In genomic region chr10:126185666-126186447, GRCh38 we compare ENCODE assay signal across 21 cellular contexts.
A peak's percentile ranks its signal among the peaks of the same experiment; 100 is the strongest.
DNase-seq lines count a peak whose midpoint lies in the region; ATAC-seq, FAIRE-seq and TF ChIP-seq lines count a peak whose summit lies in the region.
"Had no signal": no experiment of that assay in that cellular context is flagged by ENCODE, and none has a peak within 500 bp of the region (broad histone marks: within the 10 kb centered on the region; RNA-seq: fewer than 3 reads in every experiment).

No MANE protein-coding gene starts in this region.

- H3K4me1 ChIP-seq in astrocyte (ENCODE audit: insufficient read depth, low read length) (peaks cover 8% of the 10 kb centered on the region), neural progenitor cell (peaks cover 7% of the 10 kb centered on the region)

- H3K4me3 Mint-ChIP-seq in astrocyte (ENCODE audit: unreplicated experiment) (no peak overlapping the region), neural progenitor cell (no peak overlapping the region)
- H3K4me3 Mint-ChIP-seq in stimulated activated naive B cell treated with anti-CD40 and anti-IgM and Interleukin-4, amounts not matched to agents 10 μg/mL and 1 μg/mL and 100 μg/mL, for 72 hours = no peak overlapping the region
- H3K4me3 Mint-ChIP-seq: CD8-positive, alpha-beta T cell had no signal

- ATAC-seq in GM19467 (IDR thresholded peaks at IDR 0.05; ENCODE audit: unreplicated experiment) = no peak
- ATAC-seq in stimulated activated naive B cell treated with anti-CD40 and anti-IgM and Interleukin-4, amounts not matched to agents 10 μg/mL and 1 μg/mL and 100 μg/mL, for 72 hours (replicated peaks) = no peak
- ATAC-seq: CD8-positive, alpha-beta T cell; GM12878 had no signal

- H3K9ac ChIP-seq in astrocyte (ENCODE audit: low read length) = no peak overlapping the region
- H3K9ac ChIP-seq in neural progenitor cell = no peak overlapping the region
- H3K9ac ChIP-seq: KMS-11 had no signal

- peaks cover 61% of the 10 kb centered on the region for H3K79me2 ChIP-seq in astrocyte (ENCODE audit: insufficient read depth, low read length)
- H3K79me2 ChIP-seq in neural progenitor cell (ENCODE audit: low read depth) = no peaks in the 10 kb centered on the region

- H4K20me1 ChIP-seq in astrocyte (ENCODE audit: insufficient read depth, low read length) = peaks cover 6% of the 10 kb centered on the region
- H4K20me1 ChIP-seq in neural progenitor cell (ENCODE audit: low read depth) = no peaks in the 10 kb centered on the region

- FAIRE-seq in astrocyte (lab: Jason Lieb, UNC) = peak; percentile 37
- FAIRE-seq: GM12878, HTR-8/SVneo had no signal

- no peak overlapping the region for H3K4me2 ChIP-seq in astrocyte (ENCODE audit: low read length)
- no peak overlapping the region for H3K4me2 ChIP-seq in neural progenitor cell
- H3K4me2 ChIP-seq: KMS-11 had no signal

- TF ChIP-seq CTCF in astrocyte (IDR thresholded peaks at IDR 0.05; ENCODE audit: insufficient read depth, low read depth, low read length) (no peak), fibroblast of the aortic adventitia (IDR thresholded peaks at IDR 0.05; ENCODE audit: insufficient read depth, low read length) (no peak), neural progenitor cell (IDR thresholded peaks at IDR 0.05) (no peak), lower leg skin (IDR thresholded peaks at IDR 0.05) (no peak)

- TF ChIP-seq POLR2A in lower leg skin (IDR thresholded peaks at IDR 0.05) = no peak

- 80 to 83% methylated on average over 10 of the region's 10 CpGs for WGBS in lower leg skin, 2 donors

- DNase-seq in astrocyte (ENCODE audit: low read depth) = no peak
- peak; percentile 48 for DNase-seq in fibroblast of the aortic adventitia (ENCODE audit: low read depth)
- DNase-seq in neural progenitor cell (ENCODE audit: low spot score) = no peak
- DNase-seq in lower leg skin (ENCODE audit: low spot score in 2 of 2) = no peak
- DNase-seq in activated gamma-delta T cell (lab: John Stamatoyannopoulos, UW) = no peak
- no peak for DNase-seq in stimulated activated naive B cell treated with anti-CD40 and anti-IgM and Interleukin-4, amounts not matched to agents 10 μg/mL and 1 μg/mL and 100 μg/mL, for 72 hours
- DNase-seq: AML-193; C1 segment of cervical spinal cord; CD8-positive, alpha-beta T cell; DND-41; GOT3; NCI-H1092 treated with DMSO at 0.1 percent for 48 hours; NCI-H1436 treated with DMSO at 0.1 percent for 48 hours; NCI-H1930; NCI-H748 treated with DMSO at 0.1 percent for 48 hours; SHP77 treated with DMSO at 0.1 percent for 48 hours had no signal

- H3K27ac Mint-ChIP-seq in astrocyte (ENCODE audit: unreplicated experiment) (no peak overlapping the region), neural progenitor cell (peak overlapping the region; percentile 16)
- no peak overlapping the region for H3K27ac Mint-ChIP-seq in stimulated activated naive B cell treated with anti-CD40 and anti-IgM and Interleukin-4, amounts not matched to agents 10 μg/mL and 1 μg/mL and 100 μg/mL, for 72 hours
- H3K27ac Mint-ChIP-seq: CD8-positive, alpha-beta T cell had no signal

- peaks cover 8% of the 10 kb centered on the region for H3K36me3 Mint-ChIP-seq in astrocyte (ENCODE audit: low read depth, unreplicated experiment)
- no peaks in the 10 kb centered on the region for H3K36me3 Mint-ChIP-seq in neural progenitor cell
- H3K36me3 Mint-ChIP-seq in stimulated activated naive B cell treated with anti-CD40 and anti-IgM and Interleukin-4, amounts not matched to agents 10 μg/mL and 1 μg/mL and 100 μg/mL, for 72 hours = no peaks in the 10 kb centered on the region
- H3K36me3 Mint-ChIP-seq: CD8-positive, alpha-beta T cell had no signal

- intact Hi-C loops in lower leg skin (cut with DNase I; ENCODE audit: low total_unique reads) = no loop called here

- H3K4me1 Mint-ChIP-seq in astrocyte (ENCODE audit: low read depth, unreplicated experiment) (peaks cover 7% of the 10 kb centered on the region), neural progenitor cell (peaks cover 10% of the 10 kb centered on the region)
- H3K4me1 Mint-ChIP-seq in stimulated activated naive B cell treated with anti-CD40 and anti-IgM and Interleukin-4, amounts not matched to agents 10 μg/mL and 1 μg/mL and 100 μg/mL, for 72 hours = no peaks in the 10 kb centered on the region

- H3K9me3 ChIP-seq in astrocyte (ENCODE audit: insufficient read depth, low read depth, low read length) = no peaks in the 10 kb centered on the region
- no peaks in the 10 kb centered on the region for H3K9me3 ChIP-seq in neural progenitor cell (ENCODE audit: low read depth)

- H3F3A ChIP-seq in neural progenitor cell (ENCODE audit: low read depth) = no peaks in the 10 kb centered on the region

- H3K4me3 ChIP-seq in astrocyte (ENCODE audit: insufficient read depth, low read depth, low read length) (no peak overlapping the region), fibroblast of the aortic adventitia (ENCODE audit: low read depth, low read length) (no peak overlapping the region), neural progenitor cell (no peak overlapping the region), lower leg skin (ENCODE audit: low read depth, poor library complexity, severe bottlenecking) (no peak overlapping the region)
- H3K4me3 ChIP-seq: GM12878 had no signal

- H2AFZ ChIP-seq in astrocyte (ENCODE audit: low read depth, low read length) = no peak overlapping the region
- no peak overlapping the region for H2AFZ ChIP-seq in neural progenitor cell (replicated peaks)

- H3K27ac ChIP-seq in astrocyte (ENCODE audit: low read depth, low read length) = peak overlapping the region; percentile 10
- no peak overlapping the region for H3K27ac ChIP-seq in neural progenitor cell
- H3K27ac ChIP-seq: KMS-11, RWPE1 had no signal

- H3K36me3 ChIP-seq in astrocyte (ENCODE audit: insufficient read depth, low read length) (peaks cover 8% of the 10 kb centered on the region), neural progenitor cell (no peaks in the 10 kb centered on the region)

- no peaks in the 10 kb centered on the region for H3K27me3 Mint-ChIP-seq in astrocyte (ENCODE audit: low read depth, unreplicated experiment)
- H3K27me3 Mint-ChIP-seq in neural progenitor cell (ENCODE audit: insufficient read depth, low read depth) = peaks cover 4% of the 10 kb centered on the region
- peaks cover 24 to 31% of the 10 kb centered on the region in 2 donors for H3K27me3 Mint-ChIP-seq in stimulated activated naive B cell treated with anti-CD40 and anti-IgM and Interleukin-4, amounts not matched to agents 10 μg/mL and 1 μg/mL and 100 μg/mL, for 72 hours

- no peaks in the 10 kb centered on the region for H3K27me3 ChIP-seq in astrocyte (ENCODE audit: insufficient read depth, low read length)
- no peaks in the 10 kb centered on the region for H3K27me3 ChIP-seq in neural progenitor cell

- H3K9me3 Mint-ChIP-seq in astrocyte (ENCODE audit: unreplicated experiment) (no peaks in the 10 kb centered on the region), neural progenitor cell (no peaks in the 10 kb centered on the region)
- H3K9me3 Mint-ChIP-seq in stimulated activated naive B cell treated with anti-CD40 and anti-IgM and Interleukin-4, amounts not matched to agents 10 μg/mL and 1 μg/mL and 100 μg/mL, for 72 hours = no peaks in the 10 kb centered on the region
